8 cellular contexts compared by ENCODE assay signal in genomic region chr6:57317060-57317943, GRCh38. TPM values are rescaled to one million over a fixed set of nuclear protein-coding genes. Genes with fewer than 3 reads are reported as not detected.
A peak's percentile ranks its signal among the peaks of the same experiment; 100 is the strongest.
DNase-seq lines count a peak whose midpoint lies in the region; ATAC-seq and TF ChIP-seq lines count a peak whose summit lies in the region.

A gene with protein sequence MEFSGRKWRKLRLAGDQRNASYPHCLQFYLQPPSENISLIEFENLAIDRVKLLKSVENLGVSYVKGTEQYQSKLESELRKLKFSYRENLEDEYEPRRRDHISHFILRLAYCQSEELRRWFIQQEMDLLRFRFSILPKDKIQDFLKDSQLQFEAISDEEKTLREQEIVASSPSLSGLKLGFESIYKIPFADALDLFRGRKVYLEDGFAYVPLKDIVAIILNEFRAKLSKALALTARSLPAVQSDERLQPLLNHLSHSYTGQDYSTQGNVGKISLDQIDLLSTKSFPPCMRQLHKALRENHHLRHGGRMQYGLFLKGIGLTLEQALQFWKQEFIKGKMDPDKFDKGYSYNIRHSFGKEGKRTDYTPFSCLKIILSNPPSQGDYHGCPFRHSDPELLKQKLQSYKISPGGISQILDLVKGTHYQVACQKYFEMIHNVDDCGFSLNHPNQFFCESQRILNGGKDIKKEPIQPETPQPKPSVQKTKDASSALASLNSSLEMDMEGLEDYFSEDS (plus strand): TSS chr6:57317630. CDS start chr6:57318446, 816 bp downstream.

- H3F3A ChIP-seq in SU-DHL-6 (ENCODE audit: insufficient read depth), result peaks cover 7% of the 10 kb centered on the region

- intact Hi-C loops in Right ventricle myocardium inferior (cut with DNase I), result loop anchor here (1.0 to 10.0 kb wide), 5 partner anchors 95 to 410 kb away; partner anchors contain the start of genes BAG2, KIAA1586 and RAB23

- no peaks in the 10 kb centered on the region for H3K27me3 Mint-ChIP-seq in activated naive CD8-positive, alpha-beta T cell treated with anti-CD3 and anti-CD28 coated beads for 36 hours
- no peaks in the 10 kb centered on the region for H3K27me3 Mint-ChIP-seq in osteocyte (ENCODE audit: unreplicated experiment)

- H3K27me3 ChIP-seq in SU-DHL-6 (ENCODE audit: low read length) (no peaks in the 10 kb centered on the region), thoracic aorta (replicated peaks; ENCODE audit: insufficient read depth) (no peaks in the 10 kb centered on the region)

- H3K9me3 ChIP-seq in SU-DHL-6 (ENCODE audit: insufficient read depth, low read length), result no peaks in the 10 kb centered on the region
- H3K9me3 ChIP-seq in thoracic aorta, result no peaks in the 10 kb centered on the region

- H3K4me2 ChIP-seq in SU-DHL-6 (ENCODE audit: low read depth, low read length, poor library complexity, severe bottlenecking), result peak within 1 kb of the TSS; percentile 86

- peak within 1 kb of the TSS; percentile 92 for H2AFZ ChIP-seq in SU-DHL-6 (ENCODE audit: low read depth, low read length, severe bottlenecking)

- peaks cover 42% of the 10 kb centered on the region for H3K79me2 ChIP-seq in SU-DHL-6 (ENCODE audit: insufficient read depth, low read length)

- H3K4me3 ChIP-seq in SU-DHL-6 (ENCODE audit: insufficient read depth, low read length, poor library complexity, severe bottlenecking) (peak within 1 kb of the TSS; percentile 87), thoracic aorta (peak within 1 kb of the TSS; percentile 76)

- ATAC-seq in HG02623 (IDR thresholded peaks at IDR 0.05; ENCODE audit: unreplicated experiment) (peak; percentile 90), Right ventricle myocardium inferior (peak; percentile 99), thoracic aorta (ENCODE audit: insufficient number of reproducible peaks, low FRiP score, low read depth) (no peak)

- H3K27ac ChIP-seq in SU-DHL-6 (ENCODE audit: low read depth, low read length) (peak within 1 kb of the TSS; percentile 84), thoracic aorta (peak within 1 kb of the TSS; percentile 40 to 65)

- TF ChIP-seq POLR2A in GM10847 (IDR thresholded peaks at IDR 0.05; ENCODE audit: extremely low read depth, insufficient read length), result peak; percentile 32

- no peaks in the 10 kb centered on the region for H4K20me1 ChIP-seq in SU-DHL-6 (ENCODE audit: low read depth, low read length)

- H3K27ac Mint-ChIP-seq in activated naive CD8-positive, alpha-beta T cell treated with anti-CD3 and anti-CD28 coated beads for 36 hours, result peak within 1 kb of the TSS; percentile 97
- peak within 1 kb of the TSS; percentile 92 for H3K27ac Mint-ChIP-seq in osteocyte (ENCODE audit: unreplicated experiment)

- H3K4me3 Mint-ChIP-seq in activated naive CD8-positive, alpha-beta T cell treated with anti-CD3 and anti-CD28 coated beads for 36 hours, result peak within 1 kb of the TSS; percentile 99
- peak within 1 kb of the TSS; percentile 99 for H3K4me3 Mint-ChIP-seq in osteocyte (ENCODE audit: unreplicated experiment)

- DNase-seq in NCI-H1105 (lab: John Stamatoyannopoulos, UW), result peak; percentile 84
- peak; percentile 84 for DNase-seq in activated naive CD8-positive, alpha-beta T cell treated with anti-CD3 and anti-CD28 coated beads for 36 hours
- DNase-seq in Right ventricle myocardium inferior (ENCODE audit: missing footprints), result peak; percentile 91
- DNase-seq in osteocyte (ENCODE audit: extremely low spot score, unreplicated experiment), result peak; percentile 90
- peak; percentile 55 for DNase-seq in thoracic aorta (ENCODE audit: low spot score)

- peaks cover 28% of the 10 kb centered on the region for H3K36me3 ChIP-seq in SU-DHL-6 (ENCODE audit: low read length)
- H3K36me3 ChIP-seq in thoracic aorta, result peaks cover 5% of the 10 kb centered on the region

- H3K9me2 ChIP-seq in SU-DHL-6 (replicated peaks; ENCODE audit: insufficient read depth, low read length), result no peaks in the 10 kb centered on the region

- H3K9ac ChIP-seq in SU-DHL-6 (ENCODE audit: low read length), result peak within 1 kb of the TSS; percentile 85

- peaks cover 25% of the 10 kb centered on the region for H3K4me1 Mint-ChIP-seq in activated naive CD8-positive, alpha-beta T cell treated with anti-CD3 and anti-CD28 coated beads for 36 hours
- H3K4me1 Mint-ChIP-seq in osteocyte (ENCODE audit: unreplicated experiment), result peaks cover 57% of the 10 kb centered on the region

- peaks cover 35% of the 10 kb centered on the region for H3K36me3 Mint-ChIP-seq in activated naive CD8-positive, alpha-beta T cell treated with anti-CD3 and anti-CD28 coated beads for 36 hours
- H3K36me3 Mint-ChIP-seq in osteocyte (ENCODE audit: unreplicated experiment), result peaks cover 13% of the 10 kb centered on the region

- TF ChIP-seq CTCF in SU-DHL-6 (IDR thresholded peaks at IDR 0.05; ENCODE audit: insufficient read depth, low read length, poor library complexity, severe bottlenecking), result no peak
- TF ChIP-seq CTCF in osteocyte (IDR thresholded peaks at IDR 0.05), result no peak
- no peak for TF ChIP-seq CTCF in thoracic aorta (IDR thresholded peaks at IDR 0.05)

- H3K4me1 ChIP-seq in thoracic aorta (ENCODE audit: control insufficient read depth in 1 of 2, low read depth in 2 of 2), result peaks cover 14 to 34% of the 10 kb centered on the region in 2 donors

- no peaks in the 10 kb centered on the region for H3K9me3 Mint-ChIP-seq in activated naive CD8-positive, alpha-beta T cell treated with anti-CD3 and anti-CD28 coated beads for 36 hours
- no peaks in the 10 kb centered on the region for H3K9me3 Mint-ChIP-seq in osteocyte (ENCODE audit: unreplicated experiment)

RNA-seq across cellular contexts. Expression of the gene that starts here (rescaled TPM):
- 10 to 100 TPM; 38.0 to 40.7 TPM for total RNA-seq in activated naive CD8-positive, alpha-beta T cell treated with anti-CD3 and anti-CD28 coated beads for 36 hours
- total RNA-seq in Right ventricle myocardium inferior, result 4.2 TPM
- 10.4 and 11.9 TPM in 2 replicates for total RNA-seq in osteocyte
- 10 to 100 TPM in 1 of 2 donors, 1 to 10 TPM in 1; 7.3 to 11.4 TPM for total RNA-seq in thoracic aorta
